In the genomic region with DNA sequence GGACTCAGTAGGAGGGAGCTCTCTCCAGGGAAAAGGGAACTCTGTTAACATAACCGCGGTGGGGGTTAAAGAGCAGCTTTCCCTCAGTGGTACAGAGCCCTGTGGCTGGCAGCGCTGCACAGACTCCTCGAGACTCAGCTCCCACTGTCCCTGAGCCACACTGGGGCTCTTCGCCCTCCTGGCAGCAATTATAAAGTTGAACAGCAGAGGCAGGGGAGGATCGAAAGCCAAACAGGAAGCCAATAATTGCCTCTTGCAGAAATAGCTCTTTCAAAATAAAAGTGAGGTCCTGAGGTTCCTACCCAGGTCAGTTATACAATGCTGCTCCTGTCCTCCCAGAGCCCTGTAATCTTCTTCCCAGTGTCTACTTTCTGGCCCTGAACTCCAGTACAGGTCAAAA, we compare ENCODE assay signal across 10 cellular contexts.
DNase-seq lines count a peak whose midpoint lies in the region; ATAC-seq and TF ChIP-seq lines count a peak whose summit lies in the region.
"Had no signal": no experiment of that assay in that cellular context is flagged by ENCODE, and none has a peak within 500 bp of the region (broad histone marks: within the 10 kb centered on the region; RNA-seq: fewer than 3 reads in every experiment).

No MANE protein-coding gene starts in this region.

- H3K27me3 ChIP-seq in parathyroid adenoma (ENCODE audit: control insufficient read depth, insufficient read depth, low read length), result no peaks in the 10 kb centered on the region
- H3K27me3 ChIP-seq in heart left ventricle, result no peaks in the 10 kb centered on the region
- no peaks in the 10 kb centered on the region for H3K27me3 ChIP-seq in tibial nerve
- H3K27me3 ChIP-seq: colonic mucosa had no signal

- H3K4me3 ChIP-seq in Jurkat, Clone E6-1 (ENCODE audit: low read length), result no peak overlapping the region
- H3K4me3 ChIP-seq in parathyroid adenoma (ENCODE audit: low read depth, low read length) (no peak overlapping the region), heart left ventricle (no peak overlapping the region), tibial nerve (no peak overlapping the region)
- H3K4me3 ChIP-seq: colonic mucosa had no signal

- H3K4me1 ChIP-seq in parathyroid adenoma, result peaks cover 26% of the 10 kb centered on the region
- peaks cover 0 to 14% (median 4%) of the 10 kb centered on the region in 12 donors for H3K4me1 ChIP-seq in heart left ventricle
- H3K4me1 ChIP-seq in tibial nerve, result peaks cover 0 to 20% (median 2%) of the 10 kb centered on the region in 4 donors
- H3K4me1 ChIP-seq: colonic mucosa had no signal

- no peak overlapping the region for H3K4me3 Mint-ChIP-seq in activated CD4-positive, alpha-beta T cell treated with anti-CD3 and anti-CD28 coated beads for 36 hours

- no peak overlapping the region for H3K27ac Mint-ChIP-seq in activated CD4-positive, alpha-beta T cell treated with anti-CD3 and anti-CD28 coated beads for 36 hours

- TF ChIP-seq EP300 in tibial nerve (IDR thresholded peaks at IDR 0.05), result no peak

- H3K9me3 ChIP-seq in parathyroid adenoma (ENCODE audit: control insufficient read depth, low read length) (no peaks in the 10 kb centered on the region), heart left ventricle (no peaks in the 10 kb centered on the region), tibial nerve (no peaks in the 10 kb centered on the region)
- H3K9me3 ChIP-seq: colonic mucosa had no signal

- peaks cover 5% of the 10 kb centered on the region for H3K4me1 Mint-ChIP-seq in activated CD4-positive, alpha-beta T cell treated with anti-CD3 and anti-CD28 coated beads for 36 hours

- H3K27me3 Mint-ChIP-seq in activated CD4-positive, alpha-beta T cell treated with anti-CD3 and anti-CD28 coated beads for 36 hours, result no peaks in the 10 kb centered on the region

- peak; percentile 55 for ATAC-seq in activated CD4-positive, alpha-beta T cell treated with anti-CD3 and anti-CD28 coated beads for 36 hours
- ATAC-seq in GM21619 (IDR thresholded peaks at IDR 0.05; ENCODE audit: unreplicated experiment), result peak; percentile 73
- no peak for ATAC-seq in heart left ventricle

- no peaks in the 10 kb centered on the region for H3K9me3 Mint-ChIP-seq in activated CD4-positive, alpha-beta T cell treated with anti-CD3 and anti-CD28 coated beads for 36 hours (ENCODE audit: low read depth)

- no peak overlapping the region for H3K9ac ChIP-seq in parathyroid adenoma

- intact Hi-C loops in activated CD4-positive, alpha-beta T cell treated with anti-CD3 and anti-CD28 coated beads for 36 hours (cut with DNase I, micrococcal nuclease), result loop anchor here in 1 of 2 experiments (10.0 kb wide), 1 partner anchor 365 kb away; no protein-coding TSS in a partner anchor
- intact Hi-C loops in heart left ventricle (cut with DNase I), result no loop called here

- H3K79me2 ChIP-seq in parathyroid adenoma, result peaks cover 2% of the 10 kb centered on the region

- no peak for TF ChIP-seq POLR2A in heart left ventricle (IDR thresholded peaks at IDR 0.05)
- no peak for TF ChIP-seq POLR2A in tibial nerve (IDR thresholded peaks at IDR 0.05)

- H3K27ac ChIP-seq in parathyroid adenoma (peak overlapping the region; percentile 97), heart left ventricle (peak overlapping the region in 1 of 12 donors; percentile 22), tibial nerve (no peak overlapping the region)
- H3K27ac ChIP-seq: colonic mucosa had no signal

- H3K4me2 ChIP-seq in parathyroid adenoma (ENCODE audit: low read length), result no peak overlapping the region

- CTCF ChIA-PET in activated CD4-positive, alpha-beta T cell treated with anti-CD3 and anti-CD28 coated beads for 36 hours (lab: Charles Lee), result interaction anchor here (0.6 kb wide), 1 partner anchor 32 kb away, joined by 3 read pairs; no protein-coding TSS in a partner anchor

- POLR2A ChIA-PET in activated CD4-positive, alpha-beta T cell treated with anti-CD3 and anti-CD28 coated beads for 36 hours (lab: Charles Lee), result no interaction called here

- peak; percentile 15 for DNase-seq in activated CD4-positive, alpha-beta T cell treated with anti-CD3 and anti-CD28 coated beads for 36 hours
- DNase-seq in activated CD4-positive, alpha-beta T cell treated with anti-CD3 and anti-CD28 coated beads for 4 hours, result no peak
- peak; percentile 59 for DNase-seq in Jurkat, Clone E6-1 (ENCODE audit: low read depth, low spot score)
- no peak for DNase-seq in HuH-7.5 (ENCODE audit: low spot score)
- no peak for DNase-seq in heart left ventricle
- DNase-seq in tibial nerve (ENCODE audit: low spot score in 2 of 2), result no peak
- DNase-seq: colonic mucosa, SHP77 treated with DMSO at 0.1 percent for 48 hours had no signal

- 29 to 48% (median 37%) methylated on average over 6 of the region's 6 CpGs for WGBS in heart left ventricle, 4 donors
- 2 to 9% methylated on average over 6 of the region's 6 CpGs for WGBS in tibial nerve, 2 donors

- peak; percentile 18 for TF ChIP-seq CTCF in parathyroid adenoma (IDR thresholded peaks at IDR 0.05)
- TF ChIP-seq CTCF in heart left ventricle (IDR thresholded peaks at IDR 0.05), result peak in 1 of 12 donors; percentile 20
- no peak for TF ChIP-seq CTCF in tibial nerve (IDR thresholded peaks at IDR 0.05)

- peak overlapping the region; percentile 62 for H2AFZ ChIP-seq in parathyroid adenoma

- no peaks in the 10 kb centered on the region for H3K36me3 ChIP-seq in parathyroid adenoma (ENCODE audit: control insufficient read depth, insufficient read depth, low read length)
- no peaks in the 10 kb centered on the region for H3K36me3 ChIP-seq in heart left ventricle
- no peaks in the 10 kb centered on the region for H3K36me3 ChIP-seq in tibial nerve
- H3K36me3 ChIP-seq: colonic mucosa had no signal

- H3K36me3 Mint-ChIP-seq in activated CD4-positive, alpha-beta T cell treated with anti-CD3 and anti-CD28 coated beads for 36 hours (ENCODE audit: low read depth), result no peaks in the 10 kb centered on the region

Comparison
In these comparisons a context has a peak if more than half of its experiments do, and no peak if none do; other contexts are left out.
1. DNase-seq: peak in activated CD4-positive, alpha-beta T cell treated with anti-CD3 and anti-CD28 coated beads for 36 hours (single experiment) and Jurkat, Clone E6-1 (single experiment); none in activated CD4-positive, alpha-beta T cell treated with anti-CD3 and anti-CD28 coated beads for 4 hours (0 of 2), HuH-7.5 (single experiment), heart left ventricle (0 of 5) and tibial nerve (0 of 2).
2. ATAC-seq: peak in activated CD4-positive, alpha-beta T cell treated with anti-CD3 and anti-CD28 coated beads for 36 hours (single experiment) and GM21619 (single experiment); none in heart left ventricle (0 of 4).